ENCODE assay signal across 27 cellular contexts in the genomic region with DNA sequence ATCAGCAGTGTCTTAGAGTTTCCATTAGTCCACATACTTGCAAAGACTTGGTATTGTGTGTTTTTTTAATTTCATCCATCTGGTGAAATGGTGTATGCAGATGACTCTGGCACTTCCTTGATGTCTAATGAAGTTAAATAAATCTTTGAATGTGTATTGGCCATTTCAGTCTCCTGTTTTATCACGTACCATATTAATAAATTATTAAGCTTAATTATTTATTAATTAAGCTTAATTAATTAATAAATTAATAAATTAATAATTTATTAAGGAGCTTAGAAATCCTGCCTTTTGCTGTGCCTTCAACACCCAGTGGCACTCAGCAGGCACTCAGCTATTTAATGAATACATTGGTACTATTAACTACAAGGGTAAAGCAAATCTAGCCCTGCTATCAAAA. TPM values are rescaled to one million over a fixed set of nuclear protein-coding genes. Genes with fewer than 3 reads are reported as not detected.
"Had no signal": no experiment of that assay in that cellular context is flagged by ENCODE, and none has a peak within 500 bp of the region (broad histone marks: within the 10 kb centered on the region; RNA-seq: fewer than 3 reads in every experiment).

No MANE protein-coding gene starts in this region.

- H3K79me2 ChIP-seq: hepatocyte had no signal

- ATAC-seq: gastrocnemius medialis; heart left ventricle; left cardiac atrium; natural killer cell; pancreas; right lobe of liver; stimulated activated naive CD8-positive, alpha-beta T cell treated with anti-CD3 and anti-CD28 coated beads, Interleukin-15, amount 100 ng/mL, for 72 hours; upper lobe of right lung had no signal

- H3K36me3 ChIP-seq: gastrocnemius medialis, heart left ventricle, left lung, neutrophil, pancreas, right lobe of liver, tibial nerve, upper lobe of right lung, vagina had no signal

- H3K27ac ChIP-seq: gastrocnemius medialis, hepatocyte, neutrophil, pancreas, upper lobe of right lung, vagina had no signal

- DNase-seq: cortex of kidney; foreskin fibroblast; gastrocnemius medialis; heart left ventricle; left cardiac atrium; left lung; midbrain; natural killer cell; pancreas; right lobe of liver; stimulated activated CD4-positive, alpha-beta T cell treated with anti-CD3 and anti-CD28 coated beads, Interleukin-12 subunit alpha, Interleukin-12 subunit beta, amount 100 ng/mL, for 4 hours; stimulated activated CD4-positive, alpha-beta T cell treated with anti-CD3 and anti-CD28 coated beads, Interleukin-1b, Interleukin-23, amount 100 ng/mL, for 48 hours; stimulated activated CD4-positive, alpha-beta T cell treated with anti-CD3 and anti-CD28 coated beads, Interleukin-4, amount 100 ng/mL, for 1 hour; stimulated activated CD8-positive, alpha-beta memory T cell treated with anti-CD3 and anti-CD28 coated beads, Interleukin-4, amount 100 ng/mL, for 48 hours; stimulated activated naive CD4-positive, alpha-beta T cell; stimulated activated naive CD8-positive, alpha-beta T cell treated with anti-CD3 and anti-CD28 coated beads, Interleukin-15, amount 100 ng/mL, for 72 hours; upper lobe of right lung had no signal

- H3K4me2 ChIP-seq: hepatocyte, smooth muscle cell had no signal

- FAIRE-seq: islet of Langerhans had no signal

- H3K27me3 ChIP-seq: gastrocnemius medialis, heart left ventricle, hepatocyte, left lung, neutrophil, pancreas, right lobe of liver, tibial nerve, upper lobe of right lung, vagina had no signal

- H3K4me1 ChIP-seq: gastrocnemius medialis, pancreas, right lobe of liver, upper lobe of right lung had no signal

- H3K27ac Mint-ChIP-seq: natural killer cell; stimulated activated naive CD8-positive, alpha-beta T cell treated with anti-CD3 and anti-CD28 coated beads, Interleukin-15, amount 100 ng/mL, for 72 hours had no signal

- H3K4me3 ChIP-seq: gastrocnemius medialis, hepatocyte, left lung, pancreas, right lobe of liver, smooth muscle cell, upper lobe of right lung had no signal

- H3K36me3 Mint-ChIP-seq: natural killer cell had no signal

- H3K9me3 ChIP-seq: gastrocnemius medialis, heart left ventricle, left lung, neutrophil, pancreas, right lobe of liver, tibial nerve, upper lobe of right lung, vagina had no signal

- H3K4me3 Mint-ChIP-seq: natural killer cell; stimulated activated naive CD8-positive, alpha-beta T cell treated with anti-CD3 and anti-CD28 coated beads, Interleukin-15, amount 100 ng/mL, for 72 hours had no signal

RNA-seq across cellular contexts. Expression of a gene that starts 18.2 kb away (rescaled TPM):
- total RNA-seq: dermis microvascular lymphatic vessel endothelial cell, kidney epithelial cell, lung microvascular endothelial cell, natural killer cell, pulmonary artery endothelial cell had no signal
- polyA plus RNA-seq: heart left ventricle had no signal
